28 cellular contexts compared by ENCODE assay signal in genomic region chr16:30703971-30704370, GRCh38. TPM values are rescaled to one million over a fixed set of nuclear protein-coding genes. Genes with fewer than 3 reads are reported as not detected.
"Had no signal": no experiment of that assay in that cellular context is flagged by ENCODE, and none has a peak within 500 bp of the region (broad histone marks: within the 10 kb centered on the region; RNA-seq: fewer than 3 reads in every experiment).

No MANE protein-coding gene starts in this region.

- FAIRE-seq: frontal cortex had no signal

- ATAC-seq: activated CD4-positive, alpha-beta T cell treated with anti-CD3 and anti-CD28 coated beads for 36 hours; activated CD8-positive, alpha-beta memory T cell treated with anti-CD3 and anti-CD28 coated beads, Interleukin-2, amount 10 ng/mL, durations not matched to agents 7 days and 5 days; activated CD8-positive, alpha-beta T cell treated with anti-CD3 and anti-CD28 coated beads, Interleukin-2, amount 10 ng/mL, durations not matched to agents 7 days and 5 days; activated naive CD4-positive, alpha-beta T cell treated with anti-CD3 and anti-CD28 coated beads, Interleukin-2, amount 50 U/mL, for 72 hours; activated T-cell treated with anti-CD3 and anti-CD28 coated beads, Interleukin-2, amount 50 U/mL, for 72 hours; esophagus mucosa had no signal

- H3K4me3 ChIP-seq: ascending aorta, breast epithelium, cardiac muscle cell, colonic mucosa had no signal

- H3K27ac ChIP-seq: ascending aorta, breast epithelium, cardiac muscle cell, colonic mucosa had no signal

- H3K9me3 ChIP-seq: ascending aorta, breast epithelium, colonic mucosa had no signal

- H3K27me3 ChIP-seq: ascending aorta, breast epithelium, cardiac muscle cell, colonic mucosa had no signal

- DNase-seq: activated CD4-positive, alpha-beta memory T cell treated with anti-CD3 and anti-CD28 coated beads for 36 hours; activated CD4-positive, alpha-beta T cell treated with anti-CD3 and anti-CD28 coated beads for 36 hours; activated CD4-positive, alpha-beta T cell treated with anti-CD3 and anti-CD28 coated beads, Interleukin-2, amount 10 ng/mL, durations not matched to agents 24 days and 14 days; activated CD4-positive, CD25-positive, alpha-beta regulatory T cell; activated CD4-positive, CD25-positive, alpha-beta regulatory T cell treated with anti-CD3 and anti-CD28 coated beads, Interleukin-2, amount 50 U/mL, for 72 hours; activated CD8-positive, alpha-beta memory T cell treated with anti-CD3 and anti-CD28 coated beads, Interleukin-2, amount 10 ng/mL, durations not matched to agents 7 days and 5 days; activated CD8-positive, alpha-beta memory T cell treated with anti-CD3 and anti-CD28 coated beads, Interleukin-2, amount 50 U/mL, for 48 hours; activated CD8-positive, alpha-beta T cell treated with anti-CD3 and anti-CD28 coated beads, Interleukin-2, amount 10 ng/mL, durations not matched to agents 7 days and 5 days; activated gamma-delta T cell; activated naive CD4-positive, alpha-beta T cell; activated naive CD4-positive, alpha-beta T cell treated with anti-CD3 and anti-CD28 coated beads, Interleukin-2, amount 10 ng/mL, durations not matched to agents 7 days and 5 days; activated naive CD8-positive, alpha-beta T cell treated with anti-CD3 and anti-CD28 coated beads, Interleukin-2, amount 10 ng/mL, durations not matched to agents 7 days and 5 days; activated T-cell treated with anti-CD3 and anti-CD28 coated beads for 4 hours; activated T-cell treated with anti-CD3 and anti-CD28 coated beads, Interleukin-2, amount 50 U/mL, for 24 hours; activated T-cell treated with anti-CD3 and anti-CD28 coated beads, Interleukin-2, amount 50 U/mL, for 72 hours; central memory CD4-positive, alpha-beta T cell; cerebellar nuclear complex; colonic mucosa; effector memory CD4-positive, alpha-beta T cell; endodermal cell; foreskin fibroblast; T-helper 2 cell had no signal

RNA-seq across cellular contexts. Expression of gene CFAP119, which starts 57.9 kb away (rescaled TPM):
- total RNA-seq: ascending aorta had no signal
